8 cellular contexts compared by ENCODE assay signal in the genomic region with DNA sequence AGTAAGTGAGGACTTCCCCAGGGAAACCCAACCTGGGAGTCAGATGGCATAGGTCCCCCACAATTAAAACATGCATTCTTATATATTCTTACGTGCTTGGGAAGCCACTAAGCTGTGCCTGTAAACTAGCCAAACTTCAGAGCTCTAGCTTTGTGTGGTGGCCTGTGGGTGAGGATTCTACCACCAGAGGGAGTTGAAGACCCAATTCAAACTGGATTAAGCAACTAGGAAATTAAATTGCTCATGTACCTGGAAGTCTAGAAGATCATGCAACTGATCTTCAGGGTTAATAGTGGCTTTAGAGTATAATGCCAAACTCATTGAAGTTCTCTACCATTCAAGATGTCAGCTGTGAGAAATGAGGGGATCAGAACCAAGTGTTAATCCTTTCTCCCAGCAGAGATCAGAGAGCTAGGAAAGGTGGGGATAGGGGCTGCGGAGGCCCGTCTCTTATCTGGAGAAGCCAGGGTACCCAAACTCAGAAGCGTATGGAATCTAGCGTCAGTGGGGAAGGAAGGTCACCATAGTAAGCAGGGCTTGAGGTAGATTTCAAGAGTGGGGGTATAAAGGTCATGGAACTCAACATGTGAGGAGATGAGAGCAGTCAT. TPM values are rescaled to one million over a fixed set of nuclear protein-coding genes. Genes with fewer than 3 reads are reported as not detected.
DNase-seq lines count a peak whose midpoint lies in the region; ATAC-seq and TF ChIP-seq lines count a peak whose summit lies in the region.

No MANE protein-coding gene starts in this region.

- H3K4me3 ChIP-seq in cardiac muscle cell, result no peak overlapping the region
- no peak overlapping the region for H3K4me3 ChIP-seq in astrocyte of the spinal cord (ENCODE audit: low read depth, low read length)
- H3K4me3 ChIP-seq in liver (ENCODE audit: low read depth in 1 of 3, low read length in 3 of 3), result no peak overlapping the region
- no peak overlapping the region for H3K4me3 ChIP-seq in gastroesophageal sphincter

- H3K27me3 Mint-ChIP-seq in T-helper 17 cell, result peaks cover 18% of the 10 kb centered on the region

- H3K27ac ChIP-seq in cardiac muscle cell (no peak overlapping the region), liver (ENCODE audit: low read depth in 1 of 2, low read length in 2 of 2) (no peak overlapping the region), gastroesophageal sphincter (no peak overlapping the region)

- H3K4me1 Mint-ChIP-seq in T-helper 17 cell, result no peaks in the 10 kb centered on the region

- TF ChIP-seq EP300 in gastroesophageal sphincter (IDR thresholded peaks at IDR 0.05), result no peak

- DNase-seq in cardiac muscle cell (ENCODE audit: low read depth in 1 of 2, low spot score in 1 of 2) (peak; percentile 49 to 76), Right ventricle myocardium inferior (ENCODE audit: missing footprints) (no peak), NCI-H1417 treated with DMSO at 0.1 percent for 48 hours (lab: John Stamatoyannopoulos, UW) (peak; percentile 7), astrocyte of the spinal cord (ENCODE audit: low read depth, low spot score) (peak; percentile 43), activated gamma-delta T cell treated with Interleukin-2 at 50 U/mL for 16 hours (no peak), T-helper 17 cell (no peak)

- no peaks in the 10 kb centered on the region for H3K36me3 ChIP-seq in cardiac muscle cell
- no peaks in the 10 kb centered on the region for H3K36me3 ChIP-seq in liver (ENCODE audit: control insufficient read depth in 4 of 4, insufficient read depth in 3 of 4, low read depth in 1 of 4, low read length in 3 of 4)
- no peaks in the 10 kb centered on the region for H3K36me3 ChIP-seq in gastroesophageal sphincter

- intact Hi-C loops in Right ventricle myocardium inferior (cut with DNase I), result no loop called here

- in situ Hi-C loops in astrocyte of the spinal cord (cut with HindIII; ENCODE audit: low sequenced_read_pairs), result no loop called here

- TF ChIP-seq RAD21 in liver (IDR thresholded peaks at IDR 0.05), result peak; percentile 58 to 72

- no peak for TF ChIP-seq POLR2A in gastroesophageal sphincter (IDR thresholded peaks at IDR 0.05)

- H3K36me3 Mint-ChIP-seq in T-helper 17 cell (ENCODE audit: low read depth), result no peaks in the 10 kb centered on the region

- 59% methylated on average over 5 of the region's 5 CpGs for WGBS in liver
- WGBS in gastroesophageal sphincter (ENCODE audit: low coverage in 1 of 2), 2 donors, result 61 to 62% methylated on average over 4 to 5 of the region's 5 CpGs

- no peaks in the 10 kb centered on the region for H3K27me3 ChIP-seq in cardiac muscle cell
- no peaks in the 10 kb centered on the region for H3K27me3 ChIP-seq in liver (ENCODE audit: control insufficient read depth in 4 of 4, insufficient read depth in 4 of 4, low read length in 3 of 4)
- peaks cover 7% of the 10 kb centered on the region for H3K27me3 ChIP-seq in gastroesophageal sphincter

- ATAC-seq in Right ventricle myocardium inferior (no peak), gastroesophageal sphincter (no peak), T-helper 17 cell (no peak)

- H3K9ac ChIP-seq in liver (ENCODE audit: low read depth in 1 of 2, low read length in 2 of 2), result no peak overlapping the region

- TF ChIP-seq CTCF in cardiac muscle cell (IDR thresholded peaks at IDR 0.05; ENCODE audit: low read depth, low read length) (peak; percentile 93), astrocyte of the spinal cord (IDR thresholded peaks at IDR 0.05; ENCODE audit: low read depth, low read length) (peak; percentile 86), liver (IDR thresholded peaks at IDR 0.05; ENCODE audit: low read depth, low read length, missing input control) (peak; percentile 61), gastroesophageal sphincter (IDR thresholded peaks at IDR 0.05) (peak in 1 of 4 experiments; percentile 24)

- H3K4me1 ChIP-seq in cardiac muscle cell (ENCODE audit: low read depth) (no peaks in the 10 kb centered on the region), liver (ENCODE audit: control insufficient read depth in 4 of 4, insufficient read depth in 4 of 4, low read length in 3 of 4) (no peaks in the 10 kb centered on the region), gastroesophageal sphincter (no peaks in the 10 kb centered on the region)

- H3K9me3 ChIP-seq in cardiac muscle cell (ENCODE audit: low read depth) (no peaks in the 10 kb centered on the region), liver (ENCODE audit: control insufficient read depth in 4 of 4, low read length in 3 of 4) (no peaks in the 10 kb centered on the region), gastroesophageal sphincter (no peaks in the 10 kb centered on the region), T-helper 17 cell (ENCODE audit: control insufficient read depth, low read length, poor library complexity, severe bottlenecking) (no peaks in the 10 kb centered on the region)

- no peak overlapping the region for H3K27ac Mint-ChIP-seq in T-helper 17 cell

- H3K4me3 Mint-ChIP-seq in T-helper 17 cell, result no peak overlapping the region

TF ChIP-seq in liver, 16 proteins besides CTCF, POLR2A, EP300 and RAD21:
- no peak for TF ChIP-seq EGR1 (IDR thresholded peaks at IDR 0.05; ENCODE audit: low read depth in 2 of 2)
- TF ChIP-seq HNF4G (IDR thresholded peaks at IDR 0.05), result no peak
- TF ChIP-seq, protein P1, sequence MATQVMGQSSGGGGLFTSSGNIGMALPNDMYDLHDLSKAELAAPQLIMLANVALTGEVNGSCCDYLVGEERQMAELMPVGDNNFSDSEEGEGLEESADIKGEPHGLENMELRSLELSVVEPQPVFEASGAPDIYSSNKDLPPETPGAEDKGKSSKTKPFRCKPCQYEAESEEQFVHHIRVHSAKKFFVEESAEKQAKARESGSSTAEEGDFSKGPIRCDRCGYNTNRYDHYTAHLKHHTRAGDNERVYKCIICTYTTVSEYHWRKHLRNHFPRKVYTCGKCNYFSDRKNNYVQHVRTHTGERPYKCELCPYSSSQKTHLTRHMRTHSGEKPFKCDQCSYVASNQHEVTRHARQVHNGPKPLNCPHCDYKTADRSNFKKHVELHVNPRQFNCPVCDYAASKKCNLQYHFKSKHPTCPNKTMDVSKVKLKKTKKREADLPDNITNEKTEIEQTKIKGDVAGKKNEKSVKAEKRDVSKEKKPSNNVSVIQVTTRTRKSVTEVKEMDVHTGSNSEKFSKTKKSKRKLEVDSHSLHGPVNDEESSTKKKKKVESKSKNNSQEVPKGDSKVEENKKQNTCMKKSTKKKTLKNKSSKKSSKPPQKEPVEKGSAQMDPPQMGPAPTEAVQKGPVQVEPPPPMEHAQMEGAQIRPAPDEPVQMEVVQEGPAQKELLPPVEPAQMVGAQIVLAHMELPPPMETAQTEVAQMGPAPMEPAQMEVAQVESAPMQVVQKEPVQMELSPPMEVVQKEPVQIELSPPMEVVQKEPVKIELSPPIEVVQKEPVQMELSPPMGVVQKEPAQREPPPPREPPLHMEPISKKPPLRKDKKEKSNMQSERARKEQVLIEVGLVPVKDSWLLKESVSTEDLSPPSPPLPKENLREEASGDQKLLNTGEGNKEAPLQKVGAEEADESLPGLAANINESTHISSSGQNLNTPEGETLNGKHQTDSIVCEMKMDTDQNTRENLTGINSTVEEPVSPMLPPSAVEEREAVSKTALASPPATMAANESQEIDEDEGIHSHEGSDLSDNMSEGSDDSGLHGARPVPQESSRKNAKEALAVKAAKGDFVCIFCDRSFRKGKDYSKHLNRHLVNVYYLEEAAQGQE (IDR thresholded peaks at IDR 0.05), result no peak
- TF ChIP-seq, protein P2, sequence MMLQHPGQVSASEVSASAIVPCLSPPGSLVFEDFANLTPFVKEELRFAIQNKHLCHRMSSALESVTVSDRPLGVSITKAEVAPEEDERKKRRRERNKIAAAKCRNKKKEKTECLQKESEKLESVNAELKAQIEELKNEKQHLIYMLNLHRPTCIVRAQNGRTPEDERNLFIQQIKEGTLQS (IDR thresholded peaks at IDR 0.05), result no peak
- TF ChIP-seq FOXA1 (IDR thresholded peaks at IDR 0.05), result no peak
- no peak for TF ChIP-seq SP1 (IDR thresholded peaks at IDR 0.05)
- no peak for TF ChIP-seq YY1 (IDR thresholded peaks at IDR 0.05)
- TF ChIP-seq FOXA2 (IDR thresholded peaks at IDR 0.05), result no peak
- TF ChIP-seq, protein P3, sequence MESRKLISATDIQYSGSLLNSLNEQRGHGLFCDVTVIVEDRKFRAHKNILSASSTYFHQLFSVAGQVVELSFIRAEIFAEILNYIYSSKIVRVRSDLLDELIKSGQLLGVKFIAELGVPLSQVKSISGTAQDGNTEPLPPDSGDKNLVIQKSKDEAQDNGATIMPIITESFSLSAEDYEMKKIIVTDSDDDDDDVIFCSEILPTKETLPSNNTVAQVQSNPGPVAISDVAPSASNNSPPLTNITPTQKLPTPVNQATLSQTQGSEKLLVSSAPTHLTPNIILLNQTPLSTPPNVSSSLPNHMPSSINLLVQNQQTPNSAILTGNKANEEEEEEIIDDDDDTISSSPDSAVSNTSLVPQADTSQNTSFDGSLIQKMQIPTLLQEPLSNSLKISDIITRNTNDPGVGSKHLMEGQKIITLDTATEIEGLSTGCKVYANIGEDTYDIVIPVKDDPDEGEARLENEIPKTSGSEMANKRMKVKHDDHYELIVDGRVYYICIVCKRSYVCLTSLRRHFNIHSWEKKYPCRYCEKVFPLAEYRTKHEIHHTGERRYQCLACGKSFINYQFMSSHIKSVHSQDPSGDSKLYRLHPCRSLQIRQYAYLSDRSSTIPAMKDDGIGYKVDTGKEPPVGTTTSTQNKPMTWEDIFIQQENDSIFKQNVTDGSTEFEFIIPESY (IDR thresholded peaks at IDR 0.05), result no peak
- no peak for TF ChIP-seq JUND (IDR thresholded peaks at IDR 0.05)
- no peak for TF ChIP-seq RXRA (IDR thresholded peaks at IDR 0.05)
- no peak for TF ChIP-seq HNF4A (conservative IDR thresholded peaks at IDR 0.05)
- no peak for TF ChIP-seq NR2F2 (IDR thresholded peaks at IDR 0.05)
- no peak for TF ChIP-seq TAF1 (conservative IDR thresholded peaks at IDR 0.05)
- no peak for TF ChIP-seq GABPA (IDR thresholded peaks at IDR 0.05 in 1 of 2, conservative IDR thresholded peaks at IDR 0.05 in 1 of 2)
- TF ChIP-seq, protein P4, sequence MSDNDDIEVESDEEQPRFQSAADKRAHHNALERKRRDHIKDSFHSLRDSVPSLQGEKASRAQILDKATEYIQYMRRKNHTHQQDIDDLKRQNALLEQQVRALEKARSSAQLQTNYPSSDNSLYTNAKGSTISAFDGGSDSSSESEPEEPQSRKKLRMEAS (IDR thresholded peaks at IDR 0.05), result no peak

RNA-seq across cellular contexts. Expression of a gene that starts 53.2 kb away (rescaled TPM):
- total RNA-seq in cardiac muscle cell (8.1 and 9.6 TPM in 2 replicates), Right ventricle myocardium inferior (5.3 TPM), liver (under 1 TPM; 0.05 to 0.17 TPM), gastroesophageal sphincter (1 to 10 TPM; 2.6 to 7.0 (median 4.8) TPM), T-helper 17 cell (not detected)
- polyA plus RNA-seq in cardiac muscle cell (2.0 and 3.9 TPM in 2 replicates), liver (under 1 TPM; 0.06 to 0.14 TPM)

Comparison
In these comparisons a context has a peak if more than half of its experiments do, and no peak if none do; other contexts are left out.
1. DNase-seq: peak in cardiac muscle cell (2 of 2), NCI-H1417 treated with DMSO at 0.1 percent for 48 hours (single experiment) and astrocyte of the spinal cord (single experiment); none in Right ventricle myocardium inferior (single experiment), activated gamma-delta T cell treated with Interleukin-2 at 50 U/mL for 16 hours (single experiment) and T-helper 17 cell (0 of 3).